ENCODE assay signal across 18 cellular contexts in the genomic region with DNA sequence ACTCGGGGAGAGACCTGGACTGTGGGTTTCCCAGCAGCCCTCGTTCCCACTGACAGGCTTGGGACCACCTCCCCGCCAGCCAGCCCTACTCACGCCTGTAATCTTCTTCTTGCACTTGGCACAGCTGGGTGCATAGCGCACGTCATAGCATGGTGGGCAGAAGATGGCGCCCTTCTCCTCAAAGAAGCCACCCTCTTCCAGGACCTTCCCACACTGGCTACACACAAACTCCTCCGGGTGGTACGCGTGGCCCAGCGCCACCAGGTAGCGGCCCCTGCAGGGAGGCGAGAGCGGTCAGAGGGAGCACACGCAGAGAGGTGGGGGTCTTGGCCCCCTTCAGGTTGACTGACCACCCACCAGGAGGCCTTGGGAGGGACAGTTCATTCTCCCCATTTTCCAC. TPM values are rescaled to one million over a fixed set of nuclear protein-coding genes. Genes with fewer than 3 reads are reported as not detected.
A peak's percentile ranks its signal among the peaks of the same experiment; 100 is the strongest.
DNase-seq lines count a peak whose midpoint lies in the region; ATAC-seq and TF ChIP-seq lines count a peak whose summit lies in the region.
"Had no signal": no experiment of that assay in that cellular context is flagged by ENCODE, and none has a peak within 500 bp of the region (broad histone marks: within the 10 kb centered on the region; RNA-seq: fewer than 3 reads in every experiment).

No MANE protein-coding gene starts in this region.

- H3K4me1 ChIP-seq in H9 (ENCODE audit: insufficient read depth, low read length): no peaks in the 10 kb centered on the region; the same call in 1 of the 2 replicates
- peaks cover 33 to 65% of the 10 kb centered on the region in 2 donors for H3K4me1 ChIP-seq in ascending aorta

- no peak overlapping the region for H3K4me3 ChIP-seq in ascending aorta
- H3K4me3 ChIP-seq: Peyer's patch had no signal

- peak overlapping the region; percentile 82 for H3K27ac Mint-ChIP-seq in Calu3 (ENCODE audit: unreplicated experiment)
- H3K27ac Mint-ChIP-seq in H9: peak overlapping the region in 1 of 3 experiments; percentile 58; a peak in 1 of 7 replicates
- peak overlapping the region; percentile 36 for H3K27ac Mint-ChIP-seq in nephron progenitor cell
- H3K27ac Mint-ChIP-seq: activated CD4-positive, alpha-beta T cell treated with anti-CD3 and anti-CD28 coated beads, Interleukin-2, amount 10 ng/mL, durations not matched to agents 24 days and 14 days; activated naive CD4-positive, alpha-beta T cell treated with anti-CD3 and anti-CD28 coated beads for 36 hours had no signal

- H3K36me3 ChIP-seq in ascending aorta: peaks cover 76 to 97% of the 10 kb centered on the region in 2 donors

- H3K27me3 ChIP-seq in H9 (ENCODE audit: insufficient read depth, low read length) (no peaks in the 10 kb centered on the region), ascending aorta (no peaks in the 10 kb centered on the region)
- H3K27me3 ChIP-seq: Peyer's patch had no signal

- no peak overlapping the region for H4K8ac ChIP-seq in H9 (replicated peaks; ENCODE audit: insufficient read length, low read depth, low read length)

- H3K56ac ChIP-seq in H9 (ENCODE audit: insufficient read length, low read depth, low read length): no peak overlapping the region

- H3K36me3 Mint-ChIP-seq in Calu3 (ENCODE audit: insufficient read depth, unreplicated experiment) (peaks cover 99% of the 10 kb centered on the region), H9 (ENCODE audit: insufficient read depth in 1 of 3, low read depth in 3 of 3) (peaks cover 46 to 87% (median 82%) of the 10 kb centered on the region in 3 experiments), nephron progenitor cell (ENCODE audit: low read depth) (peaks cover 41% of the 10 kb centered on the region)

- DNase-seq in Calu3 (no peak), H9 (no peak), ascending aorta (ENCODE audit: low spot score in 2 of 2) (no peak), nephron progenitor cell (no peak), retina (no peak), GM13977 (ENCODE audit: low spot score) (no peak)
- DNase-seq in activated T-cell treated with anti-CD3 and anti-CD28 coated beads, Interleukin-2, amount 50 U/mL, for 1 hour: no peak
- DNase-seq: activated CD4-positive, alpha-beta T cell treated with anti-CD3 and anti-CD28 coated beads, Interleukin-2, amount 10 ng/mL, durations not matched to agents 24 days and 14 days; activated naive CD4-positive, alpha-beta T cell treated with anti-CD3 and anti-CD28 coated beads for 36 hours; COR-L47; GF-D8; NCI-H2081; NCI-H526 treated with DMSO at 0.1 percent for 48 hours; occipital lobe; Peyer's patch; stimulated activated CD4-positive, alpha-beta T cell treated with anti-CD3 and anti-CD28 coated beads, Interleukin-2, amount 100 ng/mL, for 24 hours had no signal

- no peak overlapping the region for H2AK5ac ChIP-seq in H9 (ENCODE audit: insufficient read length, low read length)

- no peak overlapping the region for H2BK120ac ChIP-seq in H9 (ENCODE audit: low read depth, low read length, poor library complexity, severe bottlenecking)

- no peak overlapping the region for H2BK15ac ChIP-seq in H9 (ENCODE audit: low read depth, low read length)

- H3K4me2 ChIP-seq in H9 (ENCODE audit: insufficient read depth, insufficient read length, low read length): no peak overlapping the region

- no peak overlapping the region for H3K14ac ChIP-seq in H9 (ENCODE audit: insufficient read depth, low read length)

- no peak overlapping the region for H2BK5ac ChIP-seq in H9 (ENCODE audit: insufficient read length, low read length)

- no peaks in the 10 kb centered on the region for H3K79me2 ChIP-seq in H9 (ENCODE audit: insufficient read depth, low read length)

- H3K23ac ChIP-seq in H9 (ENCODE audit: insufficient read length, low read depth, low read length): no peak overlapping the region

- CTCF ChIA-PET in Calu3 (lab: Charles Lee): interaction anchor here (0.7 kb wide), 1 partner anchor 14 kb away, joined by 4 read pairs; no protein-coding TSS in a partner anchor

- no peaks in the 10 kb centered on the region for H3K27me3 Mint-ChIP-seq in Calu3 (ENCODE audit: unreplicated experiment)
- no peaks in the 10 kb centered on the region; the same call in none of the 2 replicates for H3K27me3 Mint-ChIP-seq in H9 (ENCODE audit: low read depth)
- no peaks in the 10 kb centered on the region for H3K27me3 Mint-ChIP-seq in nephron progenitor cell (ENCODE audit: low read depth, poor library complexity)
- H3K27me3 Mint-ChIP-seq: activated CD4-positive, alpha-beta T cell treated with anti-CD3 and anti-CD28 coated beads, Interleukin-2, amount 10 ng/mL, durations not matched to agents 24 days and 14 days had no signal

- BruUV-seq in Calu3 (replicated peaks; lab: Mats Ljungman, UMichigan): no TSS peak

- no peak for ATAC-seq in HG03175 (IDR thresholded peaks at IDR 0.05; ENCODE audit: unreplicated experiment)
- ATAC-seq: left lobe of liver had no signal

- H4K20me1 ChIP-seq in H9 (ENCODE audit: control insufficient read depth, insufficient read depth, insufficient read length): no peaks in the 10 kb centered on the region

- H3K18ac ChIP-seq in H9 (ENCODE audit: insufficient read length, low read depth, low read length): no peak overlapping the region

- H3K79me1 ChIP-seq in H9 (ENCODE audit: insufficient read depth, low read depth, low read length, poor library complexity, severe bottlenecking): no peaks in the 10 kb centered on the region

- H2BK20ac ChIP-seq in H9 (ENCODE audit: low read depth, low read length, poor library complexity, severe bottlenecking): no peak overlapping the region

- TF ChIP-seq CTCF in Calu3 (IDR thresholded peaks at IDR 0.05; ENCODE audit: unreplicated experiment): peak; percentile 25
- TF ChIP-seq CTCF in H9 (conservative IDR thresholded peaks at IDR 0.05): peak; percentile 26; the same call in 2 of the 3 replicates
- TF ChIP-seq CTCF in ascending aorta (IDR thresholded peaks at IDR 0.05): no peak
- no peak for TF ChIP-seq CTCF in nephron progenitor cell (IDR thresholded peaks at IDR 0.05)
- TF ChIP-seq CTCF in GM13977 (IDR thresholded peaks at IDR 0.05; ENCODE audit: extremely low read depth, insufficient read depth, missing control alignments): no peak

- no CpG with 5 or more reads among the region's 15 CpGs for WGBS in H9 (ENCODE audit: extremely low coverage, insufficient read length, low lambda C conversion rate)

- H3K4ac ChIP-seq in H9 (ENCODE audit: low read depth, low read length): no peak overlapping the region

- H2AFZ ChIP-seq in H9 (ENCODE audit: low read length): no peak overlapping the region

- no peak overlapping the region for H4K91ac ChIP-seq in H9 (ENCODE audit: insufficient read length, low read depth, low read length)

- H3T11ph ChIP-seq in H9 (ENCODE audit: low read length): no peak overlapping the region

- H3K27ac ChIP-seq in H9 (ENCODE audit: insufficient read length, low read depth, low read length) (no peak overlapping the region), ascending aorta (peak overlapping the region; percentile 10 to 34)
- H3K27ac ChIP-seq: Peyer's patch had no signal

- H3K9me3 Mint-ChIP-seq in Calu3 (ENCODE audit: low read depth, unreplicated experiment) (no peaks in the 10 kb centered on the region), H9 (no peaks in the 10 kb centered on the region; a peak in 1 of 5 replicates), nephron progenitor cell (no peaks in the 10 kb centered on the region)
- H3K9me3 Mint-ChIP-seq: activated CD4-positive, alpha-beta T cell treated with anti-CD3 and anti-CD28 coated beads, Interleukin-2, amount 10 ng/mL, durations not matched to agents 24 days and 14 days; activated naive CD4-positive, alpha-beta T cell treated with anti-CD3 and anti-CD28 coated beads for 36 hours had no signal

- intact Hi-C loops in Calu3 (cut with micrococcal nuclease; ENCODE audit: unreplicated experiment): no loop called here
- intact Hi-C loops in ascending aorta (cut with DNase I): no loop called here

- no peak overlapping the region for H2BK12ac ChIP-seq in H9 (ENCODE audit: insufficient read length, low read depth, low read length)

- no peak overlapping the region for H4K5ac ChIP-seq in H9 (ENCODE audit: insufficient read length, low read depth, low read length)

- H3K4me3 Mint-ChIP-seq in Calu3 (ENCODE audit: low read depth, unreplicated experiment): no peak overlapping the region
- H3K4me3 Mint-ChIP-seq in H9: no peak overlapping the region
- H3K4me3 Mint-ChIP-seq in nephron progenitor cell: no peak overlapping the region
- H3K4me3 Mint-ChIP-seq: activated CD4-positive, alpha-beta T cell treated with anti-CD3 and anti-CD28 coated beads, Interleukin-2, amount 10 ng/mL, durations not matched to agents 24 days and 14 days; activated naive CD4-positive, alpha-beta T cell treated with anti-CD3 and anti-CD28 coated beads for 36 hours had no signal

- H3K4me1 Mint-ChIP-seq in Calu3 (ENCODE audit: low read depth, unreplicated experiment) (peaks cover 25% of the 10 kb centered on the region), H9 (peaks cover 8 to 16% of the 10 kb centered on the region in 2 experiments), nephron progenitor cell (peaks cover 40% of the 10 kb centered on the region)

- H3K9me3 ChIP-seq in H9 (ENCODE audit: control insufficient read depth, low read depth, low read length) (no peaks in the 10 kb centered on the region), ascending aorta (no peaks in the 10 kb centered on the region)
- H3K9me3 ChIP-seq: Peyer's patch had no signal

- H3K23me2 ChIP-seq in H9 (ENCODE audit: insufficient read length, low read depth, low read length, poor library complexity, severe bottlenecking): no peaks in the 10 kb centered on the region

- no peak overlapping the region for H3K9ac ChIP-seq in H9 (ENCODE audit: extremely low read depth, insufficient read length, low read length)

- in situ Hi-C loops in GM13977 (cut with MboI; ENCODE audit: low pct_unique_long_range_greater_than_20kb, low sequenced_read_pairs, unreplicated experiment): no loop called here

RNA-seq across cellular contexts. Expression of gene PDLIM7, which starts 9.4 kb away (rescaled TPM):
- 400 and 420 TPM in 2 replicates for total RNA-seq in Calu3 (2022)
- 134 and 137 TPM in 2 replicates for total RNA-seq in H9 (2021)
- 1,082 TPM for total RNA-seq in ascending aorta

RNA-seq across cellular contexts. Expression of gene DBN1, which starts 14.5 kb away (rescaled TPM):
- total RNA-seq in Calu3 (2022) (207 and 218 TPM in 2 replicates), H9 (2021) (339 and 340 TPM in 2 replicates), ascending aorta (151 TPM)

RNA-seq across cellular contexts. Expression of gene DOK3, which starts 21.7 kb away (rescaled TPM):
- total RNA-seq in Calu3 (2022) (14.5 and 15.7 TPM in 2 replicates), H9 (2021) (15.9 and 16.4 TPM in 2 replicates), ascending aorta (0.32 TPM)

RNA-seq across cellular contexts. Expression of gene DDX41, which starts 28.8 kb away (rescaled TPM):
- 101 and 132 TPM in 2 replicates for total RNA-seq in Calu3 (2022)
- total RNA-seq in H9 (2021): 125 and 133 TPM in 2 replicates
- total RNA-seq in ascending aorta: 117 TPM

RNA-seq across cellular contexts. Expression of gene PRR7, which starts 41.4 kb away (rescaled TPM):
- total RNA-seq in Calu3 (2022): 25.2 and 27.6 TPM in 2 replicates
- total RNA-seq in H9 (2021): 9.6 and 10.2 TPM in 2 replicates
- total RNA-seq in ascending aorta: 18.1 TPM

Comparison
In these comparisons a context has a peak if more than half of its experiments do, and no peak if none do; other contexts are left out.
1. CTCF ChIP-seq: peak in Calu3 (single experiment) and H9 (single experiment); none in ascending aorta (0 of 3), nephron progenitor cell (single experiment) and GM13977 (single experiment).
2. RNA of gene DOK3, which starts 21.7 kb away (total RNA-seq): 15.9 to 16.4 TPM in H9 and 14.5 to 15.7 TPM in Calu3; 0.32 TPM in ascending aorta (single experiment); every median in the first group is over 10 times any median in the second.